Comparison of ENCODE assay signal across 14 cellular contexts in genomic region chr1:226401407-226402303, GRCh38. TPM values are rescaled to one million over a fixed set of nuclear protein-coding genes. Genes with fewer than 3 reads are reported as not detected.
DNase-seq lines count a peak whose midpoint lies in the region; ATAC-seq, FAIRE-seq and TF ChIP-seq lines count a peak whose summit lies in the region.
"Had no signal": no experiment of that assay in that cellular context is flagged by ENCODE, and none has a peak within 500 bp of the region (broad histone marks: within the 10 kb centered on the region; RNA-seq: fewer than 3 reads in every experiment).

No MANE protein-coding gene starts in this region.

- TF ChIP-seq EP300 in suprapubic skin (IDR thresholded peaks at IDR 0.05), result no peak

- CTCF ChIA-PET in CD8-positive, alpha-beta memory T cell (lab: Charles Lee), result no interaction called here
- CTCF ChIA-PET in activated B cell treated with CpG ODN at 0.5 μM for 24 hours (lab: Charles Lee), result interaction anchor here (1.3 kb wide), 1 partner anchor 69 kb away, joined by 3 read pairs; no protein-coding TSS in a partner anchor

- no peaks in the 10 kb centered on the region for H3K27me3 ChIP-seq in CD8-positive, alpha-beta memory T cell (ENCODE audit: insufficient read depth, low read length, poor library complexity, severe bottlenecking)
- H3K27me3 ChIP-seq in suprapubic skin, result no peaks in the 10 kb centered on the region

- H3K36me3 Mint-ChIP-seq in CD8-positive, alpha-beta memory T cell, result peaks cover 6 to 61% (median 20%) of the 10 kb centered on the region in 3 donors
- H3K36me3 Mint-ChIP-seq in activated B cell treated with CpG ODN at 0.5 μM for 24 hours (ENCODE audit: low read depth) (peaks cover 66% of the 10 kb centered on the region), nephron (ENCODE audit: low read depth) (peaks cover 58% of the 10 kb centered on the region)

- no peaks in the 10 kb centered on the region for H3K9me3 Mint-ChIP-seq in CD8-positive, alpha-beta memory T cell
- H3K9me3 Mint-ChIP-seq in activated B cell treated with CpG ODN at 0.5 μM for 24 hours, result no peaks in the 10 kb centered on the region
- H3K9me3 Mint-ChIP-seq in nephron, result no peaks in the 10 kb centered on the region
- H3K9me3 Mint-ChIP-seq: T-cell had no signal

- ATAC-seq in activated B cell treated with CpG ODN at 0.5 μM for 24 hours (ENCODE audit: low read depth), result no peak
- ATAC-seq: T-cell had no signal

- intact Hi-C loops in activated B cell treated with CpG ODN at 0.5 μM for 24 hours (cut with micrococcal nuclease), result no loop called here

- H3K4me1 ChIP-seq in CD8-positive, alpha-beta memory T cell (ENCODE audit: insufficient read depth, low read length), result peaks cover 34% of the 10 kb centered on the region
- H3K4me1 ChIP-seq in suprapubic skin, result peaks cover 24% of the 10 kb centered on the region

- no peaks in the 10 kb centered on the region for H3K27me3 Mint-ChIP-seq in CD8-positive, alpha-beta memory T cell
- no peaks in the 10 kb centered on the region for H3K27me3 Mint-ChIP-seq in activated B cell treated with CpG ODN at 0.5 μM for 24 hours
- H3K27me3 Mint-ChIP-seq in nephron (ENCODE audit: low read depth), result no peaks in the 10 kb centered on the region
- H3K27me3 Mint-ChIP-seq: progenitor cell of endocrine pancreas, T-cell had no signal

- peak overlapping the region in 1 of 7 donors; percentile 27 for H3K4me3 Mint-ChIP-seq in CD8-positive, alpha-beta memory T cell
- peak overlapping the region; percentile 8 for H3K4me3 Mint-ChIP-seq in activated B cell treated with CpG ODN at 0.5 μM for 24 hours
- H3K4me3 Mint-ChIP-seq in nephron, result peak overlapping the region in 2 of 3 experiments; percentile 3 to 21
- H3K4me3 Mint-ChIP-seq: T-cell had no signal

- POLR2A ChIA-PET in CD8-positive, alpha-beta memory T cell (lab: Charles Lee), result no interaction called here
- POLR2A ChIA-PET in activated B cell treated with CpG ODN at 0.5 μM for 24 hours (lab: Charles Lee), result no interaction called here

- no peak for TF ChIP-seq POLR2A in suprapubic skin (IDR thresholded peaks at IDR 0.05)

- peak overlapping the region in 5 of 8 donors; percentile 22 to 91 (median 50) for H3K27ac Mint-ChIP-seq in CD8-positive, alpha-beta memory T cell
- H3K27ac Mint-ChIP-seq in activated B cell treated with CpG ODN at 0.5 μM for 24 hours (peak overlapping the region; percentile 86), nephron (peak overlapping the region in 2 of 3 experiments; percentile 1 to 32)
- H3K27ac Mint-ChIP-seq: progenitor cell of endocrine pancreas had no signal

- WGBS in suprapubic skin, result 81% methylated on average over 9 of the region's 9 CpGs

- peaks cover 18% of the 10 kb centered on the region for H3K36me3 ChIP-seq in CD8-positive, alpha-beta memory T cell (ENCODE audit: insufficient read depth, low read length)
- H3K36me3 ChIP-seq in suprapubic skin, result peaks cover 40% of the 10 kb centered on the region

- TF ChIP-seq CTCF in 22Rv1 (IDR thresholded peaks at IDR 0.05), result no peak
- TF ChIP-seq CTCF in activated B cell treated with CpG ODN at 0.5 μM for 24 hours (IDR thresholded peaks at IDR 0.05), result no peak
- TF ChIP-seq CTCF in nephron (IDR thresholded peaks at IDR 0.05; ENCODE audit: unreplicated experiment in 3 of 3), result no peak
- no peak for TF ChIP-seq CTCF in suprapubic skin (IDR thresholded peaks at IDR 0.05)

- H3K27ac ChIP-seq in 22Rv1 (peak overlapping the region; percentile 52), suprapubic skin (no peak overlapping the region)
- no peak overlapping the region for H3K27ac ChIP-seq in CD8-positive, alpha-beta memory T cell (ENCODE audit: low read depth, low read length)
- H3K27ac ChIP-seq: thoracic aorta had no signal

- no peak for DNase-seq in CD8-positive, alpha-beta memory T cell
- DNase-seq in activated B cell treated with CpG ODN at 0.5 μM for 24 hours, result no peak
- no peak for DNase-seq in anterior cingulate cortex (lab: John Stamatoyannopoulos, UW)
- no peak for DNase-seq in urothelium cell line (ENCODE audit: low spot score)
- DNase-seq in suprapubic skin (ENCODE audit: low spot score in 2 of 2), result no peak
- DNase-seq in SHP77 (lab: John Stamatoyannopoulos, UW), result no peak
- DNase-seq: activated T-cell treated with anti-CD3 and anti-CD28 coated beads, Interleukin-2, amount 50 U/mL, for 48 hours; NCI-H2081 treated with DMSO at 0.1 percent for 48 hours; NCI-H69; T-cell had no signal

- H3K4me3 ChIP-seq in CD8-positive, alpha-beta memory T cell (ENCODE audit: low read length), result no peak overlapping the region
- no peak overlapping the region for H3K4me3 ChIP-seq in suprapubic skin
- H3K4me3 ChIP-seq: thoracic aorta had no signal

- H3K9me3 ChIP-seq in CD8-positive, alpha-beta memory T cell (ENCODE audit: low read length), result no peaks in the 10 kb centered on the region
- no peaks in the 10 kb centered on the region for H3K9me3 ChIP-seq in suprapubic skin
- H3K9me3 ChIP-seq: thoracic aorta had no signal

- H3K4me1 Mint-ChIP-seq in CD8-positive, alpha-beta memory T cell, result peaks cover 65 to 90% (median 88%) of the 10 kb centered on the region in 3 donors
- peaks cover 86% of the 10 kb centered on the region for H3K4me1 Mint-ChIP-seq in activated B cell treated with CpG ODN at 0.5 μM for 24 hours
- H3K4me1 Mint-ChIP-seq in nephron, result peaks cover 78% of the 10 kb centered on the region

- no peak for FAIRE-seq in urothelium cell line (lab: Jason Lieb, UNC)

RNA-seq across cellular contexts. Expression of gene PARP1, which starts 6.2 kb away (rescaled TPM):
- total RNA-seq in CD8-positive, alpha-beta memory T cell, result 100 to 1,000 TPM; 224 to 234 TPM
- polyA plus RNA-seq in CD8-positive, alpha-beta memory T cell, result 137 TPM
- total RNA-seq in activated B cell treated with CpG ODN at 0.5 μM for 24 hours, result 232 and 260 TPM in 2 replicates
- total RNA-seq in suprapubic skin, result 10 to 100 TPM; 55.7 to 70.0 (median 60.6) TPM

Comparison
In these comparisons a context has a peak if more than half of its experiments do, and no peak if none do; other contexts are left out.
1. H3K27ac Mint-ChIP-seq: peak in every context shown above with its lines; median percentile 86 in activated B cell treated with CpG ODN at 0.5 μM for 24 hours; 50 in CD8-positive, alpha-beta memory T cell; 16 in nephron.